Comparison of ENCODE assay signal across 8 cellular contexts in the genomic region with DNA sequence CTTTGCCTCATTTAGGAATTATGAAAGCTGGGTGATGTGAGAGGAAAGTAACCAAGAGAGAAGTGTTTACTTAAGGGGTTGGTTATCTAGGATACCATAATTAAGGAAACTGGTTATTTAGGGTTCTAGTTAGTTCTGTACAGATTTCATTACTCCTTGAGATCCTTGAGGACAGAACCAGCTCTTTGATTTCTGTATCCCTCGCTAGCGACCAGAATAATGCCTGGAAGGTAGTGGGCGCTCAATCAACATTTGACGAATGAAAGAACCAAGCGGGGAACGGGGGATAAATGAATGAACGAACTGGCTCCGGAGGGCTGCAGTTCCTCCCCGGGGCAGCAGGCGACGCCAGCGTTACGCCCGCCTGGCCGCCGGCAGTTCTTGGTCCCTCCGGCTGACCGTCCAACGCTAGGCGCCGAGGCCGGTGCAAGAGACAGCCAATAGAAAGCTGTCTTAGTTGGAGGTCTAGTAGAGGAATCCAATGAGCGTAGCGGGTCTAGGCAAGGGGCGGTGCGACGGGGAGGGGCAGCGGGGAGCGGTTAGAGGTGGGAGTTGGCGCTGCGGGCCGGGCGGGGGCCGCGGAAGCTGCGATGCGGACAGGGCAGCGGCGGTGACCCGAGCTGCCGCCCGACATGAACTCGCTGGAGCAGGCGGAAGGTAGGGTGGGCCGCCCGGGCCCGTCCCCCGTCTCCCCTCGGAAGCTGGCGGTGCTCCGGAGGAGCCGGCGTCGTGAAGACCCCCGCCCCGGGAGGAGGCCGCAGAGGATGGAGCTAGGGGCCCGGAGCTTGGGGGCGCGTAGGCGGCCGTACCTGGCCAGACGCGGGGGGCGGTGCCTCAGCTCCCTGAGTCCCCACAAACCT. TPM values are rescaled to one million over a fixed set of nuclear protein-coding genes. Genes with fewer than 3 reads are reported as not detected.
DNase-seq lines count a peak whose midpoint lies in the region; ATAC-seq and TF ChIP-seq lines count a peak whose summit lies in the region.

A gene with protein sequence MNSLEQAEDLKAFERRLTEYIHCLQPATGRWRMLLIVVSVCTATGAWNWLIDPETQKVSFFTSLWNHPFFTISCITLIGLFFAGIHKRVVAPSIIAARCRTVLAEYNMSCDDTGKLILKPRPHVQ (plus strand): TSS at position 542 of the 860 bp plus-strand sequence. CDS start 91 bp downstream, at position 633.

- DNase-seq in CD4-positive, alpha-beta memory T cell, result peak; percentile 93 to 97 (median 95)
- DNase-seq in NCI-H774 (lab: John Stamatoyannopoulos, UW), result peak; percentile 95
- DNase-seq in activated CD4-positive, alpha-beta T cell treated with anti-CD3 and anti-CD28 coated beads, Interleukin-2, amount 50 U/mL, for 4 hours, result peak; percentile 87 to 88
- DNase-seq in dermis microvascular lymphatic vessel endothelial cell (ENCODE audit: low read depth in 2 of 2), result peak; percentile 96 to 98
- DNase-seq in stimulated activated CD4-positive, alpha-beta T cell treated with anti-CD3 and anti-CD28 coated beads, Interleukin-4, amount 100 ng/mL, for 24 hours, result peak; percentile 93

- H3K4me3 Mint-ChIP-seq in CD4-positive, alpha-beta memory T cell, result peak within 1 kb of the TSS; percentile 94 to 99 (median 96)

- peaks cover 18 to 32% (median 24%) of the 10 kb centered on the region in 4 donors for H3K4me1 Mint-ChIP-seq in CD4-positive, alpha-beta memory T cell

- peak within 1 kb of the TSS; percentile 91 to 99 (median 96) for H3K27ac Mint-ChIP-seq in CD4-positive, alpha-beta memory T cell

- no peaks in the 10 kb centered on the region for H3K9me3 Mint-ChIP-seq in CD4-positive, alpha-beta memory T cell

- POLR2A ChIA-PET in CD4-positive, alpha-beta memory T cell (lab: Charles Lee; ENCODE audit: partially characterized antibody), result interaction anchor here (0.6 to 2.4 kb wide), 23 partner anchors 10 to 781 kb away, joined by 3 to 32 read pairs (median 4); a partner anchor contains a TSS

- intact Hi-C loops in CD4-positive, alpha-beta memory T cell (cut with micrococcal nuclease), result loop anchor here (1.0 to 5.0 kb wide), 9 partner anchors 41 to 781 kb away; a partner anchor contains a TSS

- peak within 1 kb of the TSS; percentile 61 to 90 for H3K9ac ChIP-seq in liver (ENCODE audit: low read depth in 1 of 2, low read length in 2 of 2)

- peak; percentile 100 for TF ChIP-seq CTCF in liver (IDR thresholded peaks at IDR 0.05; ENCODE audit: low read depth, low read length, missing input control)

- under 1% methylated on average over 65 of the region's 65 CpGs for WGBS in liver

- H3K27me3 Mint-ChIP-seq in CD4-positive, alpha-beta memory T cell, result peaks cover 0 to 4% of the 10 kb centered on the region in 2 donors

- TF ChIP-seq RAD21 in liver (IDR thresholded peaks at IDR 0.05), result peak; percentile 97 to 99

- H3K9me3 ChIP-seq in CD4-positive, alpha-beta memory T cell (ENCODE audit: control insufficient read depth in 1 of 2, low read length in 2 of 2), result no peaks in the 10 kb centered on the region
- no peaks in the 10 kb centered on the region for H3K9me3 ChIP-seq in liver (ENCODE audit: control insufficient read depth in 4 of 4, low read length in 3 of 4)

- peaks cover 0 to 22% of the 10 kb centered on the region in 2 donors for H3K36me3 Mint-ChIP-seq in CD4-positive, alpha-beta memory T cell

- ATAC-seq in GM19397 (IDR thresholded peaks at IDR 0.05; ENCODE audit: unreplicated experiment) (peak; percentile 99), HG03571 (IDR thresholded peaks at IDR 0.05; ENCODE audit: unreplicated experiment) (peak; percentile 99)

- no peaks in the 10 kb centered on the region for H3K27me3 ChIP-seq in CD4-positive, alpha-beta memory T cell (ENCODE audit: insufficient read depth, low read length)
- H3K27me3 ChIP-seq in liver (ENCODE audit: control insufficient read depth in 4 of 4, insufficient read depth in 4 of 4, low read length in 3 of 4), result no peaks in the 10 kb centered on the region

- peak within 1 kb of the TSS; percentile 76 to 85 for H3K4me3 ChIP-seq in CD4-positive, alpha-beta memory T cell (ENCODE audit: low read length in 2 of 2)
- peak within 1 kb of the TSS; percentile 61 to 99 (median 92) for H3K4me3 ChIP-seq in liver (ENCODE audit: low read depth in 1 of 3, low read length in 3 of 3)

- peak within 1 kb of the TSS; percentile 75 for H3K27ac ChIP-seq in CD4-positive, alpha-beta memory T cell (ENCODE audit: low read depth, low read length)
- H3K27ac ChIP-seq in liver (ENCODE audit: low read depth in 1 of 2, low read length in 2 of 2), result peak within 1 kb of the TSS; percentile 14 to 79

- CTCF ChIA-PET in CD4-positive, alpha-beta memory T cell (lab: Charles Lee; ENCODE audit: partially characterized antibody), result interaction anchor here (0.7 to 5.2 kb wide), 57 partner anchors 9 to 791 kb away, joined by 3 to 121 read pairs (median 5); a partner anchor contains a TSS

- H3K36me3 ChIP-seq in CD4-positive, alpha-beta memory T cell (ENCODE audit: insufficient read depth, low read length), result no peaks in the 10 kb centered on the region
- peaks cover 0 to 9% (median under 1%) of the 10 kb centered on the region in 4 donors for H3K36me3 ChIP-seq in liver (ENCODE audit: control insufficient read depth in 4 of 4, insufficient read depth in 3 of 4, low read depth in 1 of 4, low read length in 3 of 4)

- H3K4me1 ChIP-seq in CD4-positive, alpha-beta memory T cell (ENCODE audit: insufficient read depth, low read length), result peaks cover 34% of the 10 kb centered on the region
- peaks cover 0 to 14% (median 7%) of the 10 kb centered on the region in 4 donors for H3K4me1 ChIP-seq in liver (ENCODE audit: control insufficient read depth in 4 of 4, insufficient read depth in 4 of 4, low read length in 3 of 4)

TF ChIP-seq in liver, 16 proteins besides CTCF, POLR2A, EP300 and RAD21 (continues in another document):
- peak; percentile 79 for TF ChIP-seq YY1 (IDR thresholded peaks at IDR 0.05)
- TF ChIP-seq HNF4G (IDR thresholded peaks at IDR 0.05), result no peak
- TF ChIP-seq FOXA2 (IDR thresholded peaks at IDR 0.05), result no peak
- TF ChIP-seq RXRA (IDR thresholded peaks at IDR 0.05), result peak; percentile 44 to 52
- TF ChIP-seq, protein P1, sequence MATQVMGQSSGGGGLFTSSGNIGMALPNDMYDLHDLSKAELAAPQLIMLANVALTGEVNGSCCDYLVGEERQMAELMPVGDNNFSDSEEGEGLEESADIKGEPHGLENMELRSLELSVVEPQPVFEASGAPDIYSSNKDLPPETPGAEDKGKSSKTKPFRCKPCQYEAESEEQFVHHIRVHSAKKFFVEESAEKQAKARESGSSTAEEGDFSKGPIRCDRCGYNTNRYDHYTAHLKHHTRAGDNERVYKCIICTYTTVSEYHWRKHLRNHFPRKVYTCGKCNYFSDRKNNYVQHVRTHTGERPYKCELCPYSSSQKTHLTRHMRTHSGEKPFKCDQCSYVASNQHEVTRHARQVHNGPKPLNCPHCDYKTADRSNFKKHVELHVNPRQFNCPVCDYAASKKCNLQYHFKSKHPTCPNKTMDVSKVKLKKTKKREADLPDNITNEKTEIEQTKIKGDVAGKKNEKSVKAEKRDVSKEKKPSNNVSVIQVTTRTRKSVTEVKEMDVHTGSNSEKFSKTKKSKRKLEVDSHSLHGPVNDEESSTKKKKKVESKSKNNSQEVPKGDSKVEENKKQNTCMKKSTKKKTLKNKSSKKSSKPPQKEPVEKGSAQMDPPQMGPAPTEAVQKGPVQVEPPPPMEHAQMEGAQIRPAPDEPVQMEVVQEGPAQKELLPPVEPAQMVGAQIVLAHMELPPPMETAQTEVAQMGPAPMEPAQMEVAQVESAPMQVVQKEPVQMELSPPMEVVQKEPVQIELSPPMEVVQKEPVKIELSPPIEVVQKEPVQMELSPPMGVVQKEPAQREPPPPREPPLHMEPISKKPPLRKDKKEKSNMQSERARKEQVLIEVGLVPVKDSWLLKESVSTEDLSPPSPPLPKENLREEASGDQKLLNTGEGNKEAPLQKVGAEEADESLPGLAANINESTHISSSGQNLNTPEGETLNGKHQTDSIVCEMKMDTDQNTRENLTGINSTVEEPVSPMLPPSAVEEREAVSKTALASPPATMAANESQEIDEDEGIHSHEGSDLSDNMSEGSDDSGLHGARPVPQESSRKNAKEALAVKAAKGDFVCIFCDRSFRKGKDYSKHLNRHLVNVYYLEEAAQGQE (IDR thresholded peaks at IDR 0.05), result no peak
- TF ChIP-seq, protein P2, sequence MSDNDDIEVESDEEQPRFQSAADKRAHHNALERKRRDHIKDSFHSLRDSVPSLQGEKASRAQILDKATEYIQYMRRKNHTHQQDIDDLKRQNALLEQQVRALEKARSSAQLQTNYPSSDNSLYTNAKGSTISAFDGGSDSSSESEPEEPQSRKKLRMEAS (IDR thresholded peaks at IDR 0.05), result peak; percentile 37
- no peak for TF ChIP-seq TAF1 (conservative IDR thresholded peaks at IDR 0.05)
- peak; percentile 100 for TF ChIP-seq SP1 (IDR thresholded peaks at IDR 0.05)
- peak in 1 of 2 donors; percentile 32 for TF ChIP-seq EGR1 (IDR thresholded peaks at IDR 0.05; ENCODE audit: low read depth in 2 of 2)
- TF ChIP-seq NR2F2 (IDR thresholded peaks at IDR 0.05), result peak; percentile 24
- peak in 1 of 2 donors; percentile 28 for TF ChIP-seq HNF4A (conservative IDR thresholded peaks at IDR 0.05)
- no peak for TF ChIP-seq JUND (IDR thresholded peaks at IDR 0.05)
- TF ChIP-seq FOXA1 (IDR thresholded peaks at IDR 0.05), result peak; percentile 44
- TF ChIP-seq, protein P3, sequence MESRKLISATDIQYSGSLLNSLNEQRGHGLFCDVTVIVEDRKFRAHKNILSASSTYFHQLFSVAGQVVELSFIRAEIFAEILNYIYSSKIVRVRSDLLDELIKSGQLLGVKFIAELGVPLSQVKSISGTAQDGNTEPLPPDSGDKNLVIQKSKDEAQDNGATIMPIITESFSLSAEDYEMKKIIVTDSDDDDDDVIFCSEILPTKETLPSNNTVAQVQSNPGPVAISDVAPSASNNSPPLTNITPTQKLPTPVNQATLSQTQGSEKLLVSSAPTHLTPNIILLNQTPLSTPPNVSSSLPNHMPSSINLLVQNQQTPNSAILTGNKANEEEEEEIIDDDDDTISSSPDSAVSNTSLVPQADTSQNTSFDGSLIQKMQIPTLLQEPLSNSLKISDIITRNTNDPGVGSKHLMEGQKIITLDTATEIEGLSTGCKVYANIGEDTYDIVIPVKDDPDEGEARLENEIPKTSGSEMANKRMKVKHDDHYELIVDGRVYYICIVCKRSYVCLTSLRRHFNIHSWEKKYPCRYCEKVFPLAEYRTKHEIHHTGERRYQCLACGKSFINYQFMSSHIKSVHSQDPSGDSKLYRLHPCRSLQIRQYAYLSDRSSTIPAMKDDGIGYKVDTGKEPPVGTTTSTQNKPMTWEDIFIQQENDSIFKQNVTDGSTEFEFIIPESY (IDR thresholded peaks at IDR 0.05), result peak; percentile 88
- peak in 1 of 2 donors; percentile 52 for TF ChIP-seq GABPA (IDR thresholded peaks at IDR 0.05 in 1 of 2, conservative IDR thresholded peaks at IDR 0.05 in 1 of 2)

RNA-seq across cellular contexts. Expression of the gene that starts here (rescaled TPM):
- 10 to 100 TPM; 34.2 to 40.8 TPM for total RNA-seq in CD4-positive, alpha-beta memory T cell
- polyA plus RNA-seq in CD4-positive, alpha-beta memory T cell, result 10 to 100 TPM; 19.2 to 21.0 TPM
- 21.8 and 24.5 TPM in 2 replicates for total RNA-seq in dermis microvascular lymphatic vessel endothelial cell
- 10 to 100 TPM; 12.6 to 21.6 TPM for total RNA-seq in liver
- 1 to 10 TPM; 4.2 to 4.9 TPM for polyA plus RNA-seq in liver

Comparison
In these comparisons a context has a peak if more than half of its experiments do, and no peak if none do; other contexts are left out.
1. Peak in every context shown above with its lines: DNase-seq, ATAC-seq, H3K4me3 ChIP-seq and H3K27ac ChIP-seq.